1 cellular context compared by ENCODE assay signal in the genomic region with DNA sequence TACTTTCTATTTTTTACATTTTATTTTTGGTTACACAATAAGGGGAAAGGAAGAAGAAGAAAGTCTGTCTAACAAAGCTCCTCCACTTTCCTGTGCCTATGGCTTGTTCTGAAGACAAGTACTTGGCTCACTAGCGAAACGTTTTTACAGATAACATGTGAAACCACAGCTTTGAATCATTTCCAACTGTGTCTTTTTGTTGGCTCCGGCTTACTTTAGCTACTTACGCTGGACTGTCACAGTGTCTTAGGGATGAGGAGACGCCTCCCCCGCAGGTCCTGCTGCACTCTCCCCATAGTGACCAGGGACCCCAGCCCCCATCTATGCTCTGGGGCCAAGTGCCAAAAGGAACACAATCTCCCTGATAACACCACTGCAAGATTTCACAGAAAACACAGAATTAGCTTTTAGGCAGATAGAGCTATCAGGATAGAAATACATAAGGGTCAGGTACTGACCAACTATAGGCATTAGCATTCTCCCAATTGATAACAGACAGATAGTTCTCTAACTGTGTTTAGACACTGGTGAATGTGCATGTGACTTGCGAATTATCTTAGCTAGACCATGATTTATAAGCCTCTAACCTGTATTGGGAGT.
TF ChIP-seq lines count a peak whose summit lies in the region.

No MANE protein-coding gene starts in this region.

TF ChIP-seq in K562, 482 proteins besides CTCF, POLR2A, EP300 and RAD21 (continued from another document):
- TF ChIP-seq, protein P1, sequence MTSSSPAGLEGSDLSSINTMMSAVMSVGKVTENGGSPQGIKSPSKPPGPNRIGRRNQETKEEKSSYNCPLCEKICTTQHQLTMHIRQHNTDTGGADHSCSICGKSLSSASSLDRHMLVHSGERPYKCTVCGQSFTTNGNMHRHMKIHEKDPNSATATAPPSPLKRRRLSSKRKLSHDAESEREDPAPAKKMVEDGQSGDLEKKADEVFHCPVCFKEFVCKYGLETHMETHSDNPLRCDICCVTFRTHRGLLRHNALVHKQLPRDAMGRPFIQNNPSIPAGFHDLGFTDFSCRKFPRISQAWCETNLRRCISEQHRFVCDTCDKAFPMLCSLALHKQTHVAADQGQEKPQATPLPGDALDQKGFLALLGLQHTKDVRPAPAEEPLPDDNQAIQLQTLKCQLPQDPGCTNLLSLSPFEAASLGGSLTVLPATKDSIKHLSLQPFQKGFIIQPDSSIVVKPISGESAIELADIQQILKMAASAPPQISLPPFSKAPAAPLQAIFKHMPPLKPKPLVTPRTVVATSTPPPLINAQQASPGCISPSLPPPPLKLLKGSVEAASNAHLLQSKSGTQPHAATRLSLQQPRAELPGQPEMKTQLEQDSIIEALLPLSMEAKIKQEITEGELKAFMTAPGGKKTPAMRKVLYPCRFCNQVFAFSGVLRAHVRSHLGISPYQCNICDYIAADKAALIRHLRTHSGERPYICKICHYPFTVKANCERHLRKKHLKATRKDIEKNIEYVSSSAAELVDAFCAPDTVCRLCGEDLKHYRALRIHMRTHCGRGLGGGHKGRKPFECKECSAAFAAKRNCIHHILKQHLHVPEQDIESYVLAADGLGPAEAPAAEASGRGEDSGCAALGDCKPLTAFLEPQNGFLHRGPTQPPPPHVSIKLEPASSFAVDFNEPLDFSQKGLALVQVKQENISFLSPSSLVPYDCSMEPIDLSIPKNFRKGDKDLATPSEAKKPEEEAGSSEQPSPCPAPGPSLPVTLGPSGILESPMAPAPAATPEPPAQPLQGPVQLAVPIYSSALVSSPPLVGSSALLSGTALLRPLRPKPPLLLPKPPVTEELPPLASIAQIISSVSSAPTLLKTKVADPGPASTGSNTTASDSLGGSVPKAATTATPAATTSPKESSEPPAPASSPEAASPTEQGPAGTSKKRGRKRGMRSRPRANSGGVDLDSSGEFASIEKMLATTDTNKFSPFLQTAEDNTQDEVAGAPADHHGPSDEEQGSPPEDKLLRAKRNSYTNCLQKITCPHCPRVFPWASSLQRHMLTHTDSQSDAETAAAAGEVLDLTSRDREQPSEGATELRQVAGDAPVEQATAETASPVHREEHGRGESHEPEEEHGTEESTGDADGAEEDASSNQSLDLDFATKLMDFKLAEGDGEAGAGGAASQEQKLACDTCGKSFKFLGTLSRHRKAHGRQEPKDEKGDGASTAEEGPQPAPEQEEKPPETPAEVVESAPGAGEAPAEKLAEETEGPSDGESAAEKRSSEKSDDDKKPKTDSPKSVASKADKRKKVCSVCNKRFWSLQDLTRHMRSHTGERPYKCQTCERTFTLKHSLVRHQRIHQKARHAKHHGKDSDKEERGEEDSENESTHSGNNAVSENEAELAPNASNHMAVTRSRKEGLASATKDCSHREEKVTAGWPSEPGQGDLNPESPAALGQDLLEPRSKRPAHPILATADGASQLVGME (CRISPR knock-in tag; IDR thresholded peaks at IDR 0.05): no peak
- TF ChIP-seq SOX6 (IDR thresholded peaks at IDR 0.05): 0 out of 2 replicates have a peak, but pooled peaks have one; percentile 33
- no peak for TF ChIP-seq ATF1 (CRISPR knock-in tag; IDR thresholded peaks at IDR 0.05)
- peak; percentile 21; the same call in 1 of the 2 replicates for TF ChIP-seq ATF1 (tag; IDR thresholded peaks at IDR 0.05)
- TF ChIP-seq JUND (IDR thresholded peaks at IDR 0.05; ENCODE audit: borderline replicate concordance, low read depth, low read length): 0 out of 2 replicates have a peak, but pooled peaks have one; percentile 14
- no peak; the same call in 2 of the 3 replicates for TF ChIP-seq JUND (tag; IDR thresholded peaks at IDR 0.05; ENCODE audit: borderline replicate concordance, low read depth, low read length)
- no peak for TF ChIP-seq ZFPM2 (CRISPR knock-in tag; IDR thresholded peaks at IDR 0.05)
- TF ChIP-seq, protein P2, sequence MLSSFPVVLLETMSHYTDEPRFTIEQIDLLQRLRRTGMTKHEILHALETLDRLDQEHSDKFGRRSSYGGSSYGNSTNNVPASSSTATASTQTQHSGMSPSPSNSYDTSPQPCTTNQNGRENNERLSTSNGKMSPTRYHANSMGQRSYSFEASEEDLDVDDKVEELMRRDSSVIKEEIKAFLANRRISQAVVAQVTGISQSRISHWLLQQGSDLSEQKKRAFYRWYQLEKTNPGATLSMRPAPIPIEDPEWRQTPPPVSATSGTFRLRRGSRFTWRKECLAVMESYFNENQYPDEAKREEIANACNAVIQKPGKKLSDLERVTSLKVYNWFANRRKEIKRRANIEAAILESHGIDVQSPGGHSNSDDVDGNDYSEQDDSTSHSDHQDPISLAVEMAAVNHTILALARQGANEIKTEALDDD (IDR thresholded peaks at IDR 0.05): peak; percentile 59; the same call in 1 of the 2 replicates
- TF ChIP-seq RCOR1 (IDR thresholded peaks at IDR 0.05; ENCODE audit: borderline replicate concordance in 1 of 2, low read depth in 2 of 2, low read length in 2 of 2): peak in 1 of 2 experiments; percentile 24; a peak in 1 of 4 replicates
- no peak for TF ChIP-seq ZNF75A (CRISPR knock-in tag; IDR thresholded peaks at IDR 0.05)
- peak in 1 of 2 experiments; percentile 46; a peak in 1 of 4 replicates for TF ChIP-seq MAZ (CRISPR knock-in tag; conservative IDR thresholded peaks at IDR 0.05 in 1 of 2, IDR thresholded peaks at IDR 0.05 in 1 of 2)
